ENCODE assay signal across 34 cellular contexts in genomic region chr2:70619167-70619566, GRCh38.
"Had no signal": no experiment of that assay in that cellular context is flagged by ENCODE, and none has a peak within 500 bp of the region (broad histone marks: within the 10 kb centered on the region; RNA-seq: fewer than 3 reads in every experiment).

No MANE protein-coding gene starts in this region.

- H3K9me3 Mint-ChIP-seq: activated CD4-positive, alpha-beta memory T cell treated with anti-CD3 and anti-CD28 coated beads for 36 hours; activated CD4-positive, alpha-beta T cell treated with anti-CD3 and anti-CD28 coated beads, Interleukin-2, amount 10 ng/mL, durations not matched to agents 24 days and 14 days; activated naive CD4-positive, alpha-beta T cell treated with anti-CD3 and anti-CD28 coated beads, Interleukin-2, amount 10 ng/mL, durations not matched to agents 7 days and 5 days; activated naive CD4-positive, alpha-beta T cell treated with anti-CD3 and anti-CD28 coated beads, Interleukin-2, amount 50 U/mL, for 72 hours; activated naive CD8-positive, alpha-beta T cell treated with anti-CD3 and anti-CD28 coated beads, Interleukin-2, amount 10 ng/mL, durations not matched to agents 7 days and 5 days; brain; T-helper 1 cell treated with Interleukin-12 subunit alpha and Interleukin-12 subunit beta and Interleukin-4 antibody, amounts not matched to agents 30 μg/mL and 1 μg/mL, for 36 hours; T-helper 2 cell treated with Interferon-gamma antibody and Interleukin-4, amounts not matched to agents 5 μg/mL and 100 μg/mL, for 36 hours had no signal

- DNase-seq: activated CD4-positive, alpha-beta memory T cell treated with anti-CD3 and anti-CD28 coated beads for 36 hours; activated CD4-positive, alpha-beta T cell treated with anti-CD3 and anti-CD28 coated beads for 36 hours; activated CD4-positive, alpha-beta T cell treated with anti-CD3 and anti-CD28 coated beads, Interleukin-2, amount 10 ng/mL, durations not matched to agents 24 days and 14 days; activated CD4-positive, CD25-positive, alpha-beta regulatory T cell; activated CD4-positive, CD25-positive, alpha-beta regulatory T cell treated with anti-CD3 and anti-CD28 coated beads, Interleukin-2, amount 50 U/mL, for 72 hours; activated CD8-positive, alpha-beta memory T cell treated with anti-CD3 and anti-CD28 coated beads, Interleukin-2, amount 10 ng/mL, durations not matched to agents 7 days and 5 days; activated CD8-positive, alpha-beta memory T cell treated with anti-CD3 and anti-CD28 coated beads, Interleukin-2, amount 50 U/mL, for 4 hours; activated CD8-positive, alpha-beta T cell treated with anti-CD3 and anti-CD28 coated beads, Interleukin-2, amount 10 ng/mL, durations not matched to agents 7 days and 5 days; activated gamma-delta T cell; activated naive CD4-positive, alpha-beta T cell; activated naive CD4-positive, alpha-beta T cell treated with anti-CD3 and anti-CD28 coated beads, Interleukin-2, amount 10 ng/mL, durations not matched to agents 7 days and 5 days; activated naive CD8-positive, alpha-beta T cell treated with anti-CD3 and anti-CD28 coated beads, Interleukin-2, amount 10 ng/mL, durations not matched to agents 7 days and 5 days; activated T-cell treated with anti-CD3 and anti-CD28 coated beads, Interleukin-2, amount 50 U/mL, for 1 hour; activated T-cell treated with anti-CD3 and anti-CD28 coated beads, Interleukin-2, amount 50 U/mL, for 48 hours; central memory CD4-positive, alpha-beta T cell; cerebellar nuclear complex; colonic mucosa; effector CD8-positive, alpha-beta T cell; esophagus squamous epithelium; foreskin melanocyte; head of caudate nucleus; T1000; WERI-Rb-1 had no signal

- FAIRE-seq: endometrium, endothelial cell of umbilical vein had no signal

- H3K27ac Mint-ChIP-seq: activated CD4-positive, alpha-beta memory T cell treated with anti-CD3 and anti-CD28 coated beads for 36 hours; activated CD4-positive, alpha-beta T cell treated with anti-CD3 and anti-CD28 coated beads for 36 hours; activated CD4-positive, alpha-beta T cell treated with anti-CD3 and anti-CD28 coated beads, Interleukin-2, amount 10 ng/mL, durations not matched to agents 24 days and 14 days; activated CD8-positive, alpha-beta memory T cell treated with anti-CD3 and anti-CD28 coated beads, Interleukin-2, amount 10 ng/mL, durations not matched to agents 7 days and 5 days; activated CD8-positive, alpha-beta T cell treated with anti-CD3 and anti-CD28 coated beads, Interleukin-2, amount 10 ng/mL, durations not matched to agents 7 days and 5 days; activated naive CD4-positive, alpha-beta T cell treated with anti-CD3 and anti-CD28 coated beads, Interleukin-2, amount 10 ng/mL, durations not matched to agents 7 days and 5 days; activated naive CD4-positive, alpha-beta T cell treated with anti-CD3 and anti-CD28 coated beads, Interleukin-2, amount 50 U/mL, for 72 hours; activated naive CD8-positive, alpha-beta T cell treated with anti-CD3 and anti-CD28 coated beads, Interleukin-2, amount 10 ng/mL, durations not matched to agents 7 days and 5 days; brain; T-helper 1 cell treated with Interleukin-12 subunit alpha and Interleukin-12 subunit beta and Interleukin-4 antibody, amounts not matched to agents 30 μg/mL and 1 μg/mL, for 36 hours; T-helper 2 cell treated with Interferon-gamma antibody and Interleukin-4, amounts not matched to agents 5 μg/mL and 100 μg/mL, for 36 hours had no signal

- H3K36me3 Mint-ChIP-seq: activated CD4-positive, alpha-beta memory T cell treated with anti-CD3 and anti-CD28 coated beads for 36 hours; activated CD8-positive, alpha-beta memory T cell treated with anti-CD3 and anti-CD28 coated beads, Interleukin-2, amount 10 ng/mL, durations not matched to agents 7 days and 5 days; activated naive CD4-positive, alpha-beta T cell treated with anti-CD3 and anti-CD28 coated beads, Interleukin-2, amount 10 ng/mL, durations not matched to agents 7 days and 5 days; activated naive CD4-positive, alpha-beta T cell treated with anti-CD3 and anti-CD28 coated beads, Interleukin-2, amount 50 U/mL, for 72 hours; activated naive CD8-positive, alpha-beta T cell treated with anti-CD3 and anti-CD28 coated beads, Interleukin-2, amount 10 ng/mL, durations not matched to agents 7 days and 5 days; brain had no signal

- H3K27ac ChIP-seq: ascending aorta, breast epithelium, cardiac muscle cell, colonic mucosa, epithelial cell of prostate, esophagus squamous epithelium, gastroesophageal sphincter, WERI-Rb-1 had no signal

- H3K4me3 ChIP-seq: ascending aorta, breast epithelium, cardiac muscle cell, colonic mucosa, esophagus squamous epithelium, gastroesophageal sphincter had no signal

- H3K9me3 ChIP-seq: ascending aorta, breast epithelium, colonic mucosa, esophagus squamous epithelium, gastroesophageal sphincter had no signal

- H3K4me1 Mint-ChIP-seq: activated CD4-positive, alpha-beta T cell treated with anti-CD3 and anti-CD28 coated beads for 36 hours; brain had no signal

- H3K4me1 ChIP-seq: ascending aorta, breast epithelium, colonic mucosa had no signal

- H3K27me3 ChIP-seq: ascending aorta, breast epithelium, cardiac muscle cell, colonic mucosa had no signal

- H3K4me3 Mint-ChIP-seq: activated CD4-positive, alpha-beta memory T cell treated with anti-CD3 and anti-CD28 coated beads for 36 hours; activated CD4-positive, alpha-beta T cell treated with anti-CD3 and anti-CD28 coated beads for 36 hours; activated CD4-positive, alpha-beta T cell treated with anti-CD3 and anti-CD28 coated beads, Interleukin-2, amount 10 ng/mL, durations not matched to agents 24 days and 14 days; activated CD8-positive, alpha-beta memory T cell treated with anti-CD3 and anti-CD28 coated beads, Interleukin-2, amount 10 ng/mL, durations not matched to agents 7 days and 5 days; activated CD8-positive, alpha-beta T cell treated with anti-CD3 and anti-CD28 coated beads, Interleukin-2, amount 10 ng/mL, durations not matched to agents 7 days and 5 days; activated naive CD4-positive, alpha-beta T cell treated with anti-CD3 and anti-CD28 coated beads, Interleukin-2, amount 10 ng/mL, durations not matched to agents 7 days and 5 days; activated naive CD8-positive, alpha-beta T cell treated with anti-CD3 and anti-CD28 coated beads, Interleukin-2, amount 10 ng/mL, durations not matched to agents 7 days and 5 days; T-helper 2 cell treated with Interferon-gamma antibody and Interleukin-4, amounts not matched to agents 5 μg/mL and 100 μg/mL, for 36 hours had no signal

- H3K36me3 ChIP-seq: ascending aorta, breast epithelium, cardiac muscle cell, colonic mucosa, esophagus squamous epithelium, gastroesophageal sphincter, WERI-Rb-1 had no signal
